ENCODE assay signal across 2 cellular contexts in the genomic region with DNA sequence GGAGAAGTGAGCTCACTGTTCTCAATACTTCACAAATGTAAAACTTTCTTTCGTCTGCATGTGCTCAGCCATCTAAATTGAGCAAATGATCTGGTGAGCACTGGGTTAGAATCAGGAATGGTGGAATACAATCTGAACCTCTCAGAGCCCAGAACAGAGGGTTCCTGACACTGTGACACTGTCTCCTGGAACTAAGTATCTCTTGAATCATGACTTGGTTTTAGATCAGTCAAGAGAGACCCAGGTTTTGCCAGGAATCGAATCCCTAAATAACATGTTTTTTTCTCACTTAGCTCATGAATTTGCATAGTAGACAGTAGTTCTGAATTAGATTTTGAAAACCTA.
TF ChIP-seq lines count a peak whose summit lies in the region.

No MANE protein-coding gene starts in this region.

TF ChIP-seq in SK-N-SH, 30 proteins besides CTCF, POLR2A, EP300 and RAD21 (continued from another document):
- TF ChIP-seq, protein P1, sequence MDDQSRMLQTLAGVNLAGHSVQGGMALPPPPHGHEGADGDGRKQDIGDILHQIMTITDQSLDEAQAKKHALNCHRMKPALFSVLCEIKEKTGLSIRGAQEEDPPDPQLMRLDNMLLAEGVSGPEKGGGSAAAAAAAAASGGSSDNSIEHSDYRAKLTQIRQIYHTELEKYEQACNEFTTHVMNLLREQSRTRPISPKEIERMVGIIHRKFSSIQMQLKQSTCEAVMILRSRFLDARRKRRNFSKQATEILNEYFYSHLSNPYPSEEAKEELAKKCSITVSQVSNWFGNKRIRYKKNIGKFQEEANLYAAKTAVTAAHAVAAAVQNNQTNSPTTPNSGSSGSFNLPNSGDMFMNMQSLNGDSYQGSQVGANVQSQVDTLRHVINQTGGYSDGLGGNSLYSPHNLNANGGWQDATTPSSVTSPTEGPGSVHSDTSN (IDR thresholded peaks at IDR 0.05) = no peak
- TF ChIP-seq YY1 (IDR thresholded peaks at IDR 0.05; ENCODE audit: low read depth) = no peak

TF ChIP-seq in SK-N-SH treated with all-trans-retinoic acid at 6 μM for 48 hours, 23 proteins besides CTCF, POLR2A, EP300 and RAD21 (continued from another document):
- no peak for TF ChIP-seq CREB5 (CRISPR knock-in tag; IDR thresholded peaks at IDR 0.05; ENCODE audit: low read depth)
- no peak for TF ChIP-seq ZFP3 (CRISPR knock-in tag; IDR thresholded peaks at IDR 0.05)
- no peak for TF ChIP-seq ZC3H10 (CRISPR knock-in tag; IDR thresholded peaks at IDR 0.05)
